Comparison of ENCODE assay signal across 6 cellular contexts in the genomic region with DNA sequence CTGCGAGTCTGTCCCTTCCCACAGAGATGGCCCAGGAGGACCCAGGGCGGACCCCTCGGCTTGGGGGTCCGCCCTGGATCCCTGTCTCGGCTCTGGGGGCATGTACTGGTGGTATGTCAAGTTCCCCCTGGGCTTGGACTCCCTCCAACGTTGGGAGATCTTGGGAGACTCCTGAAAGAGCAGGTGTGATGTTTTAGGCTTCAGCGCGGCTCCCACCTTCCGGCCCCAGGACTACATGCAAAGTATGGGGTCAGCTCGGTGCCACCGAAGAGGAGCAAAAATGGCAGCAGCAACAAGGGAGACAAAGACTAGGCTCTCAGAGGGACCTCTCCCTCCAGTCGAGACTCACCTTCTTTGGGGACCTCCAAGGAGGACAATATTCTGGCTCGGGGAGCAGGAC. TPM values are rescaled to one million over a fixed set of nuclear protein-coding genes. Genes with fewer than 3 reads are reported as not detected.
A peak's percentile ranks its signal among the peaks of the same experiment; 100 is the strongest.
DNase-seq lines count a peak whose midpoint lies in the region; ATAC-seq and TF ChIP-seq lines count a peak whose summit lies in the region.

No MANE protein-coding gene starts in this region.

- intact Hi-C loops in ascending aorta (cut with DNase I), result loop anchor here (2.0 to 10.0 kb wide), 2 partner anchors 40 to 350 kb away; partner anchors contain the start of genes SYNGR4 and TMEM143

- H2BK15ac ChIP-seq in neuronal stem cell (ENCODE audit: low read length), result peak overlapping the region; percentile 94

- H3K18ac ChIP-seq in neuronal stem cell (ENCODE audit: low read length), result peak overlapping the region; percentile 71

- H4K91ac ChIP-seq in neuronal stem cell (ENCODE audit: low read depth, low read length, poor library complexity), result no peak overlapping the region

- in situ Hi-C loops in GM23248 (cut with MboI), result no loop called here
- in situ Hi-C loops in ACHN (cut with HindIII; ENCODE audit: low pct_ligation_motif_present, low pct_unique_long_range_greater_than_20kb, low sequenced_read_pairs), result no loop called here

- H2BK5ac ChIP-seq in neuronal stem cell (ENCODE audit: low read length), result peak overlapping the region; percentile 44

- DNase-seq in GM23248, result no peak
- no peak for DNase-seq in ascending aorta (ENCODE audit: low spot score in 2 of 2)
- no peak for DNase-seq in neuronal stem cell (ENCODE audit: low spot score)
- no peak for DNase-seq in ACHN
- no peak for DNase-seq in activated CD4-positive, alpha-beta T cell treated with anti-CD3 and anti-CD28 coated beads, Interleukin-2, amount 50 U/mL, for 48 hours

- H2AK5ac ChIP-seq in neuronal stem cell (ENCODE audit: low read depth, low read length), result peak overlapping the region; percentile 93

- H3K4me1 ChIP-seq in GM23248 (ENCODE audit: insufficient read depth), result peaks cover 24% of the 10 kb centered on the region
- H3K4me1 ChIP-seq in ascending aorta, result peaks cover 15 to 23% of the 10 kb centered on the region in 2 donors
- peaks cover 27 to 37% of the 10 kb centered on the region in 2 donors for H3K4me1 ChIP-seq in neuronal stem cell (ENCODE audit: control insufficient read depth in 2 of 2, insufficient read depth in 1 of 2, low read depth in 1 of 2, low read length in 2 of 2)

- no peak overlapping the region for H3K4ac ChIP-seq in neuronal stem cell (ENCODE audit: low read length)

- H3K27me3 ChIP-seq in GM23248 (replicated peaks; ENCODE audit: insufficient read depth), result no peaks in the 10 kb centered on the region
- H3K27me3 ChIP-seq in ascending aorta, result no peaks in the 10 kb centered on the region
- H3K27me3 ChIP-seq in neuronal stem cell (ENCODE audit: control insufficient read depth in 3 of 3, insufficient read depth in 3 of 3, low read depth in 1 of 3, low read length in 3 of 3), result no peaks in the 10 kb centered on the region

- no peaks in the 10 kb centered on the region for H3K36me3 ChIP-seq in GM23248 (ENCODE audit: low read depth)
- no peaks in the 10 kb centered on the region for H3K36me3 ChIP-seq in ascending aorta
- H3K36me3 ChIP-seq in neuronal stem cell (replicated peaks in 1 of 2; ENCODE audit: control insufficient read depth in 2 of 2, insufficient read depth in 2 of 2, low read length in 2 of 2), result no peaks in the 10 kb centered on the region

- peak overlapping the region; percentile 88; the same call in 1 of the 2 replicates for H2AFZ ChIP-seq in GM23248
- H2AFZ ChIP-seq in neuronal stem cell (ENCODE audit: low read length), result no peak overlapping the region

- no peak for TF ChIP-seq CTCF in ascending aorta (IDR thresholded peaks at IDR 0.05)

- H3K79me2 ChIP-seq in GM23248 (ENCODE audit: insufficient read depth), result 0 out of 2 replicates have a peak, but pooled peaks cover 8% of the 10 kb centered on the region

- peak overlapping the region; percentile 38; the same call in 1 of the 2 replicates for H3K27ac ChIP-seq in GM23248
- H3K27ac ChIP-seq in ascending aorta, result peak overlapping the region; percentile 8 to 79
- H3K27ac ChIP-seq in neuronal stem cell (replicated peaks; ENCODE audit: low read length), result no peak overlapping the region

- ATAC-seq in GM18867 (IDR thresholded peaks at IDR 0.05; ENCODE audit: unreplicated experiment), result no peak

- H3K9me3 ChIP-seq in GM23248 (ENCODE audit: low read depth) (no peaks in the 10 kb centered on the region), ascending aorta (no peaks in the 10 kb centered on the region), neuronal stem cell (replicated peaks in 1 of 2; ENCODE audit: control insufficient read depth in 2 of 2, insufficient read depth in 1 of 2, low read depth in 1 of 2, low read length in 2 of 2) (no peaks in the 10 kb centered on the region)

- H3F3A ChIP-seq in GM23248 (ENCODE audit: insufficient read depth), result peaks cover 7% of the 10 kb centered on the region; the same call in 1 of the 2 replicates

- H3K4me3 ChIP-seq in GM23248 (peak overlapping the region; percentile 77), ascending aorta (peak overlapping the region in 1 of 2 donors; percentile 75), neuronal stem cell (ENCODE audit: low read length in 2 of 2) (peak overlapping the region in 1 of 2 donors; percentile 66)

- H3K4me2 ChIP-seq in GM23248 (ENCODE audit: unreplicated experiment) (peak overlapping the region; percentile 89), neuronal stem cell (ENCODE audit: insufficient read depth, low read length, poor library complexity, severe bottlenecking) (no peak overlapping the region)

- no peak overlapping the region for H4K8ac ChIP-seq in neuronal stem cell (ENCODE audit: low read depth, low read length)

- no peaks in the 10 kb centered on the region for H3K79me1 ChIP-seq in neuronal stem cell (ENCODE audit: low read depth, low read length)

- H3K9me2 ChIP-seq in GM23248 (ENCODE audit: insufficient read depth), result no peaks in the 10 kb centered on the region

- H3K14ac ChIP-seq in neuronal stem cell (ENCODE audit: low read length), result no peak overlapping the region

- 73 to 77% methylated on average over 13 of the region's 13 CpGs for WGBS in GM23248 (ENCODE audit: low coverage in 1 of 2, low lambda C conversion rate in 2 of 2, missing lambda C conversion rate in 2 of 2), 2 experiments
- WGBS in neuronal stem cell (ENCODE audit: extremely low coverage in 2 of 2, insufficient read length in 2 of 2, insufficient replicate concordance in 1 of 2), 2 donors, result no CpG with 5 or more reads among the region's 13 CpGs

- peak overlapping the region; percentile 7 for H2BK12ac ChIP-seq in neuronal stem cell (ENCODE audit: low read length)

- H2BK120ac ChIP-seq in neuronal stem cell (ENCODE audit: low read depth, low read length), result peak overlapping the region; percentile 94

- H3K9ac ChIP-seq in GM23248 (0 out of 2 replicates have a peak overlapping the region, but pooled peaks have one; percentile 83), neuronal stem cell (ENCODE audit: low read depth, low read length, poor library complexity) (no peak overlapping the region)

- H4K20me1 ChIP-seq in GM23248 (ENCODE audit: insufficient read depth), result no peaks in the 10 kb centered on the region

- peak overlapping the region; percentile 59 for H3K23ac ChIP-seq in neuronal stem cell (ENCODE audit: low read depth, low read length, poor library complexity)

RNA-seq across cellular contexts. Expression of gene MAMSTR, which starts 4.2 kb away (rescaled TPM):
- 0.22 TPM in 1 of 2 replicates, not detected in the other for total RNA-seq in GM23248 (2014; rRNA removed; shearing (Covaris generic))
- 2.7 and 3.1 TPM in 2 replicates for polyA plus RNA-seq in GM23248 (2016; fragmentation: Nextera tagmentation; extraction: Ambion mirVana)
- total RNA-seq in ascending aorta, result 0.32 TPM
- 1.1 TPM for polyA plus RNA-seq in neuronal stem cell (2013, experiment 1 of 2)
- 0.90 TPM for polyA plus RNA-seq in neuronal stem cell (2013, experiment 2 of 2)

RNA-seq across cellular contexts. Expression of gene FUT2, which starts 19.5 kb away (rescaled TPM):
- not detected in 2 replicates for total RNA-seq in GM23248 (2014; rRNA removed; shearing (Covaris generic))
- polyA plus RNA-seq in GM23248 (2016; fragmentation: Nextera tagmentation; extraction: Ambion mirVana), result 0.24 and 0.25 TPM in 2 replicates
- not detected for total RNA-seq in ascending aorta
- 0.06 TPM for polyA plus RNA-seq in neuronal stem cell (2013, experiment 1 of 2)
- polyA plus RNA-seq in neuronal stem cell (2013, experiment 2 of 2), result 0.21 TPM

RNA-seq across cellular contexts. Expression of gene RASIP1, which starts 25.1 kb away (rescaled TPM):
- not detected in 2 replicates for total RNA-seq in GM23248 (2014; rRNA removed; shearing (Covaris generic))
- polyA plus RNA-seq in GM23248 (2016; fragmentation: Nextera tagmentation; extraction: Ambion mirVana), result 0.09 and 0.44 TPM in 2 replicates
- total RNA-seq in ascending aorta, result 85.9 TPM
- polyA plus RNA-seq in neuronal stem cell (2013, experiment 1 of 2), result 1.1 TPM
- 1.1 TPM for polyA plus RNA-seq in neuronal stem cell (2013, experiment 2 of 2)

RNA-seq across cellular contexts. Expression of gene IZUMO1, which starts 31.4 kb away (rescaled TPM):
- total RNA-seq in GM23248 (2014; rRNA removed; shearing (Covaris generic)), result not detected in 2 replicates
- not detected in 2 replicates for polyA plus RNA-seq in GM23248 (2016; fragmentation: Nextera tagmentation; extraction: Ambion mirVana)
- not detected for total RNA-seq in ascending aorta
- polyA plus RNA-seq in neuronal stem cell (2013, experiment 1 of 2), result 0.01 TPM
- 0.03 TPM for polyA plus RNA-seq in neuronal stem cell (2013, experiment 2 of 2)

RNA-seq across cellular contexts. Expression of gene FUT1, which starts 37.2 kb away (rescaled TPM):
- total RNA-seq in GM23248 (2014; rRNA removed; shearing (Covaris generic)), result not detected in 2 replicates
- polyA plus RNA-seq in GM23248 (2016; fragmentation: Nextera tagmentation; extraction: Ambion mirVana), result not detected in 2 replicates
- total RNA-seq in ascending aorta, result 3.8 TPM
- polyA plus RNA-seq in neuronal stem cell (2013, experiment 1 of 2), result 0.99 TPM
- 1.0 TPM for polyA plus RNA-seq in neuronal stem cell (2013, experiment 2 of 2)

Comparison
In these comparisons a context has a peak if more than half of its experiments do, and no peak if none do; other contexts are left out.
1. RNA of gene RASIP1, which starts 25.1 kb away (total RNA-seq): 85.9 TPM in ascending aorta (single experiment); not detected in GM23248; every median in the first group is over 10 times any median in the second.